ENCODE assay signal across 8 cellular contexts in genomic region chr11:72430743-72431570, GRCh38. TPM values are rescaled to one million over a fixed set of nuclear protein-coding genes. Genes with fewer than 3 reads are reported as not detected.
A peak's percentile ranks its signal among the peaks of the same experiment; 100 is the strongest.
DNase-seq lines count a peak whose midpoint lies in the region; ATAC-seq, FAIRE-seq and TF ChIP-seq lines count a peak whose summit lies in the region.

No MANE protein-coding gene starts in this region.

- H3K9me3 ChIP-seq in Panc1 (ENCODE audit: control insufficient read depth, insufficient read depth, low read depth, low read length) (no peaks in the 10 kb centered on the region), adipocyte (ENCODE audit: control insufficient read depth, low read length) (no peaks in the 10 kb centered on the region), left ventricle myocardium inferior (replicated peaks) (no peaks in the 10 kb centered on the region)

- no peak overlapping the region for H3K9ac ChIP-seq in adipocyte (ENCODE audit: low read length)

- H3K4me3 ChIP-seq in HL-60 (replicated peaks; ENCODE audit: insufficient read depth, low read length) (no peak overlapping the region), Panc1 (ENCODE audit: low read depth in 2 of 2, low read length in 2 of 2) (no peak overlapping the region), adipocyte (ENCODE audit: low read length) (no peak overlapping the region), left ventricle myocardium inferior (no peak overlapping the region), retinal pigment epithelial cell (ENCODE audit: low read length) (no peak overlapping the region)

- DNase-seq in D721Med (ENCODE audit: insufficient read length, low spot score) (peak; percentile 59), HL-60 (ENCODE audit: low read depth in 1 of 2, low spot score in 1 of 2) (peak in 1 of 2 experiments; percentile 58), Panc1 (ENCODE audit: low read depth, low spot score) (no peak), adipocyte (ENCODE audit: low read depth) (peak; percentile 84), left ventricle myocardium inferior (peak; percentile 22), retinal pigment epithelial cell (ENCODE audit: low read depth) (no peak), mesenteric fat pad (ENCODE audit: low spot score) (no peak)

- 0 out of 2 replicates have a peak, but pooled peaks have one; percentile 36 for ATAC-seq in Panc1
- ATAC-seq in HG03159 (IDR thresholded peaks at IDR 0.05; ENCODE audit: unreplicated experiment): no peak

- H3K27me3 ChIP-seq in HL-60 (ENCODE audit: insufficient read depth, poor library complexity, severe bottlenecking) (no peaks in the 10 kb centered on the region), Panc1 (ENCODE audit: control insufficient read depth, insufficient read depth, low read length) (no peaks in the 10 kb centered on the region), adipocyte (replicated peaks; ENCODE audit: control insufficient read depth, insufficient read depth, low read length) (no peaks in the 10 kb centered on the region), left ventricle myocardium inferior (ENCODE audit: low read depth) (no peaks in the 10 kb centered on the region)

- no peak for FAIRE-seq in D721Med (lab: Jason Lieb, UNC)

- no TSS peak for BruUV-seq in Panc1 (replicated peaks; lab: Mats Ljungman, UMichigan)

- POLR2A ChIA-PET in Panc1 (lab: Charles Lee): no interaction called here

- TF ChIP-seq CTCF in D721Med (IDR thresholded peaks at IDR 0.05; ENCODE audit: insufficient read depth, missing control alignments) (peak; percentile 85), HL-60 (IDR thresholded peaks at IDR 0.05; ENCODE audit: insufficient read depth, low read length) (peak; percentile 77), Panc1 (IDR thresholded peaks at IDR 0.05) (peak; percentile 93), left ventricle myocardium inferior (IDR thresholded peaks at IDR 0.05; ENCODE audit: borderline replicate concordance) (peak; percentile 83), retinal pigment epithelial cell (conservative IDR thresholded peaks at IDR 0.05; ENCODE audit: low read depth, low read length) (peak; percentile 86)

- CTCF ChIA-PET in Panc1 (lab: Charles Lee): interaction anchor here (0.5 to 2.1 kb wide), 22 partner anchors 9 to 454 kb away, joined by 3 to 18 read pairs (median 3); partner anchors contain the start of gene ANAPC15

- H3K4me1 ChIP-seq in Panc1 (ENCODE audit: control insufficient read depth, insufficient read depth, low read length): peaks cover 5% of the 10 kb centered on the region
- peaks cover 25% of the 10 kb centered on the region for H3K4me1 ChIP-seq in adipocyte (ENCODE audit: control insufficient read depth, insufficient read depth, low read length)
- H3K4me1 ChIP-seq in left ventricle myocardium inferior: peaks cover 29% of the 10 kb centered on the region

- intact Hi-C loops in Panc1 (cut with micrococcal nuclease; ENCODE audit: unreplicated experiment): loop anchor here (5.0 kb wide), 1 partner anchor 404 kb away; no protein-coding TSS in a partner anchor
- intact Hi-C loops in left ventricle myocardium inferior (cut with micrococcal nuclease): no loop called here

- H3K36me3 ChIP-seq in Panc1 (ENCODE audit: control insufficient read depth, insufficient read depth, low read length): 0 out of 2 replicates have a peak, but pooled peaks cover 3% of the 10 kb centered on the region
- H3K36me3 ChIP-seq in adipocyte (ENCODE audit: control insufficient read depth, insufficient read depth, low read length, severe bottlenecking): peaks cover 28% of the 10 kb centered on the region
- H3K36me3 ChIP-seq in left ventricle myocardium inferior: peaks cover 35% of the 10 kb centered on the region

- in situ Hi-C loops in Panc1 (cut with HindIII; ENCODE audit: low pct_unique_long_range_greater_than_20kb, low sequenced_read_pairs): no loop called here

- H3K27ac ChIP-seq in HL-60 (replicated peaks) (peak overlapping the region; percentile 95), Panc1 (ENCODE audit: low read length) (no peak overlapping the region), left ventricle myocardium inferior (replicated peaks) (no peak overlapping the region)

RNA-seq across cellular contexts. Expression of gene CLPB, which starts 3.4 kb away (rescaled TPM):
- 52.8 TPM for total RNA-seq in Panc1 (2021; ENCODE audit: unreplicated experiment)
- polyA plus RNA-seq in Panc1 (2012; ENCODE audit: insufficient read length): 49.7 TPM
- total RNA-seq in left ventricle myocardium inferior: 20.5 TPM
- 25.3 TPM for total RNA-seq in mesenteric fat pad

Comparison
In these comparisons a context has a peak if more than half of its experiments do, and no peak if none do; other contexts are left out.
1. DNase-seq: peak in D721Med (single experiment), adipocyte (single experiment) and left ventricle myocardium inferior (single experiment); none in Panc1 (single experiment), retinal pigment epithelial cell (single experiment) and mesenteric fat pad (single experiment).
2. Peak in every context shown above with its lines, with median percentiles within 50 percentile points of each other: CTCF ChIP-seq.